1 cellular context compared by ENCODE assay signal in the genomic region with DNA sequence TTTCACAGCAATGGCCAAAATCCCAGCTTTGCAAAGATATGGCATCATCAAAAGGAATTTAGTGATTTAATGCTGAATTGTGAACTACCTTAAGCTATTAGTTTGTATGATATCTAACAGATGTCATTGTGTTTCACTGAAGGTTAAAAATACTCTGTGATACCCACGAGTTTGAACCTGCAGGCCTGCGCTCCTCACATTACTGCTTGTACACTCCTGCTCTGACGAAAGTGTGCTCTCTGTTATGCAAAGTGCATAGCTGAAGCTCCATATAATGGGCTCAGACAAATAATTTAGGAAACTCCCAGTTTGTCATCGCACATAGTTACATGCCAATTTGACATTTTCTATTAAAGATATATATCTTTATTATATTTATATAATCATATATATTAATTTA.
TF ChIP-seq lines count a peak whose summit lies in the region.

No MANE protein-coding gene starts in this region.

TF ChIP-seq in GM12878, 131 proteins besides CTCF, POLR2A, EP300 and RAD21:
- TF ChIP-seq ZNF274 (IDR thresholded peaks at IDR 0.05; ENCODE audit: insufficient read depth, insufficient read length) (no peak), ZNF384 (IDR thresholded peaks at IDR 0.05; ENCODE audit: borderline replicate concordance, low read depth, low read length) (no peak), E2F8 (IDR thresholded peaks at IDR 0.05; ENCODE audit: low read depth, partially characterized antibody) (no peak), PAX5 (IDR thresholded peaks at IDR 0.05; ENCODE audit: borderline replicate concordance, low read depth, low read length) (no peak), NBN (IDR thresholded peaks at IDR 0.05) (no peak), NFXL1 (IDR thresholded peaks at IDR 0.05; ENCODE audit: borderline replicate concordance) (no peak)
- TF ChIP-seq, protein P1, sequence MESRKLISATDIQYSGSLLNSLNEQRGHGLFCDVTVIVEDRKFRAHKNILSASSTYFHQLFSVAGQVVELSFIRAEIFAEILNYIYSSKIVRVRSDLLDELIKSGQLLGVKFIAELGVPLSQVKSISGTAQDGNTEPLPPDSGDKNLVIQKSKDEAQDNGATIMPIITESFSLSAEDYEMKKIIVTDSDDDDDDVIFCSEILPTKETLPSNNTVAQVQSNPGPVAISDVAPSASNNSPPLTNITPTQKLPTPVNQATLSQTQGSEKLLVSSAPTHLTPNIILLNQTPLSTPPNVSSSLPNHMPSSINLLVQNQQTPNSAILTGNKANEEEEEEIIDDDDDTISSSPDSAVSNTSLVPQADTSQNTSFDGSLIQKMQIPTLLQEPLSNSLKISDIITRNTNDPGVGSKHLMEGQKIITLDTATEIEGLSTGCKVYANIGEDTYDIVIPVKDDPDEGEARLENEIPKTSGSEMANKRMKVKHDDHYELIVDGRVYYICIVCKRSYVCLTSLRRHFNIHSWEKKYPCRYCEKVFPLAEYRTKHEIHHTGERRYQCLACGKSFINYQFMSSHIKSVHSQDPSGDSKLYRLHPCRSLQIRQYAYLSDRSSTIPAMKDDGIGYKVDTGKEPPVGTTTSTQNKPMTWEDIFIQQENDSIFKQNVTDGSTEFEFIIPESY (IDR thresholded peaks at IDR 0.05): no peak
TF ChIP-seq in GM12878: peak in this region for 0.
